In genomic region chr7:155867734-155868400, GRCh38 we compare ENCODE assay signal across 21 cellular contexts. TPM values are rescaled to one million over a fixed set of nuclear protein-coding genes. Genes with fewer than 3 reads are reported as not detected.
DNase-seq lines count a peak whose midpoint lies in the region; ATAC-seq, FAIRE-seq and TF ChIP-seq lines count a peak whose summit lies in the region.
"Had no signal": no experiment of that assay in that cellular context is flagged by ENCODE, and none has a peak within 500 bp of the region (broad histone marks: within the 10 kb centered on the region; RNA-seq: fewer than 3 reads in every experiment).

No MANE protein-coding gene starts in this region.

- TF ChIP-seq EP300 in A549 (IDR thresholded peaks at IDR 0.05) (no peak), esophagus muscularis mucosa (IDR thresholded peaks at IDR 0.05) (no peak)

- no peak for ATAC-seq in A549
- ATAC-seq in GM18511 (IDR thresholded peaks at IDR 0.05; ENCODE audit: unreplicated experiment) = no peak
- ATAC-seq in activated T-helper 17 cell treated with anti-CD3 and anti-CD28 coated beads, Interleukin-2, amount 50 U/mL, for 72 hours (replicated peaks) = no peak
- ATAC-seq in HG03432 (IDR thresholded peaks at IDR 0.05; ENCODE audit: unreplicated experiment) = no peak
- ATAC-seq: PC-3 had no signal

- H3K27ac ChIP-seq in A549 = peak overlapping the region; percentile 23 to 54; a peak in 4 of 6 replicates
- H3K27ac ChIP-seq in VCaP = peak overlapping the region; percentile 51
- H3K27ac ChIP-seq in esophagus muscularis mucosa (replicated peaks in 1 of 4) = no peak overlapping the region
- no peak overlapping the region for H3K27ac ChIP-seq in spleen
- H3K27ac ChIP-seq: BLaER1, RWPE1 had no signal

- H3K36me3 Mint-ChIP-seq in activated T-helper 17 cell treated with anti-CD3 and anti-CD28 coated beads, Interleukin-2, amount 50 U/mL, for 72 hours (ENCODE audit: low read depth) = no peaks in the 10 kb centered on the region
- H3K36me3 Mint-ChIP-seq: CD4-positive, alpha-beta memory T cell had no signal

- H3K4me1 ChIP-seq in A549 = peaks cover 11% of the 10 kb centered on the region
- H3K4me1 ChIP-seq in esophagus muscularis mucosa = no peaks in the 10 kb centered on the region
- H3K4me1 ChIP-seq in spleen = no peaks in the 10 kb centered on the region
- H3K4me1 ChIP-seq: HAP-1 had no signal

- no peaks in the 10 kb centered on the region for H3K4me1 Mint-ChIP-seq in activated T-helper 17 cell treated with anti-CD3 and anti-CD28 coated beads, Interleukin-2, amount 50 U/mL, for 72 hours
- H3K4me1 Mint-ChIP-seq: CD4-positive, alpha-beta memory T cell had no signal

- TF ChIP-seq RAD21 in A549 (conservative IDR thresholded peaks at IDR 0.05 in 1 of 2, IDR thresholded peaks at IDR 0.05 in 1 of 2) = no peak

- DNase-seq in A549 (ENCODE audit: low read depth in 1 of 2, low spot score in 1 of 2) (no peak), esophagus muscularis mucosa (ENCODE audit: extremely low spot score) (peak; percentile 64), spleen (peak; percentile 13)
- DNase-seq: CD4-positive, alpha-beta memory T cell; DMS153; GDM1; KBM-7; NCI-H1105; NCI-H1694; NCI-H510A treated with DMSO at 0.1 percent for 48 hours; PC-3; SIG-M5 had no signal

- H3K27ac Mint-ChIP-seq in activated T-helper 17 cell treated with anti-CD3 and anti-CD28 coated beads, Interleukin-2, amount 50 U/mL, for 72 hours = no peak overlapping the region
- H3K27ac Mint-ChIP-seq: CD4-positive, alpha-beta memory T cell had no signal

- FAIRE-seq in A549 (lab: Jason Lieb, UNC) = no peak
- FAIRE-seq: GM19239 had no signal

- H3K9me3 ChIP-seq in A549 (0 out of 3 replicates have a peak, but pooled peaks cover 3% of the 10 kb centered on the region), esophagus muscularis mucosa (no peaks in the 10 kb centered on the region), spleen (no peaks in the 10 kb centered on the region)
- H3K9me3 ChIP-seq: BLaER1, HAP-1 had no signal

- peaks cover 0 to 39% (median 0%) of the 10 kb centered on the region in 4 donors for H3K27me3 ChIP-seq in esophagus muscularis mucosa
- H3K27me3 ChIP-seq in spleen (replicated peaks in 1 of 7) = peaks cover 0 to 24% (median 4%) of the 10 kb centered on the region in 7 donors
- H3K27me3 ChIP-seq: BLaER1 had no signal

- TF ChIP-seq POLR2A in A549 (IDR thresholded peaks at IDR 0.05; ENCODE audit: low read length) = no peak
- no peak for TF ChIP-seq POLR2A in esophagus muscularis mucosa (IDR thresholded peaks at IDR 0.05; ENCODE audit: low read depth)
- no peak for TF ChIP-seq POLR2A in spleen (IDR thresholded peaks at IDR 0.05)

- CTCF ChIA-PET in A549 (lab: Yijun Ruan, JAX) = no interaction called here

- no peaks in the 10 kb centered on the region for H3K9me3 Mint-ChIP-seq in activated T-helper 17 cell treated with anti-CD3 and anti-CD28 coated beads, Interleukin-2, amount 50 U/mL, for 72 hours

- POLR2A ChIA-PET in A549 (lab: Yijun Ruan, JAX) = no interaction called here

- whole genome bisulfite sequencing in A549 (ENCODE audit: missing lambda C conversion rate) = 86% methylated on average over 6 of the region's 6 CpGs
- 88% methylated on average over 6 of the region's 6 CpGs for WGBS in esophagus muscularis mucosa
- 74 to 94% (median 86%) methylated on average over 6 of the region's 6 CpGs for whole genome bisulfite sequencing in spleen, 5 donors

- H3K4me2 ChIP-seq in A549 = no peak overlapping the region
- H3K4me2 ChIP-seq: BLaER1 had no signal

- H3K27me3 Mint-ChIP-seq in activated T-helper 17 cell treated with anti-CD3 and anti-CD28 coated beads, Interleukin-2, amount 50 U/mL, for 72 hours = peaks cover 11% of the 10 kb centered on the region

- intact Hi-C loops in esophagus muscularis mucosa (cut with DNase I) = no loop called here
- intact Hi-C loops in spleen (cut with DNase I; ENCODE audit: low total_unique reads) = no loop called here

- H3K4me3 Mint-ChIP-seq in activated T-helper 17 cell treated with anti-CD3 and anti-CD28 coated beads, Interleukin-2, amount 50 U/mL, for 72 hours = no peak overlapping the region
- H3K4me3 Mint-ChIP-seq: CD4-positive, alpha-beta memory T cell had no signal

- H3K4me3 ChIP-seq in A549 = no peak overlapping the region
- no peak overlapping the region for H3K4me3 ChIP-seq in esophagus muscularis mucosa
- H3K4me3 ChIP-seq in spleen = no peak overlapping the region
- H3K4me3 ChIP-seq: BLaER1, HAP-1 had no signal

- H3K36me3 ChIP-seq in esophagus muscularis mucosa (no peaks in the 10 kb centered on the region), spleen (no peaks in the 10 kb centered on the region)
- H3K36me3 ChIP-seq: BLaER1, HAP-1 had no signal

- TF ChIP-seq CTCF in A549 (IDR thresholded peaks at IDR 0.05) (no peak), VCaP (conservative IDR thresholded peaks at IDR 0.05) (no peak), esophagus muscularis mucosa (IDR thresholded peaks at IDR 0.05) (no peak), spleen (IDR thresholded peaks at IDR 0.05 in 8 of 11, conservative IDR thresholded peaks at IDR 0.05 in 3 of 11) (no peak)

TF ChIP-seq in A549, 52 proteins besides CTCF, POLR2A, EP300 and RAD21:
- TF ChIP-seq NPAS2 (CRISPR knock-in tag; IDR thresholded peaks at IDR 0.05; ENCODE audit: borderline replicate concordance) (no peak), TFCP2L1 (CRISPR knock-in tag; IDR thresholded peaks at IDR 0.05) (no peak), BCL3 (IDR thresholded peaks at IDR 0.05) (no peak), CEBPB (IDR thresholded peaks at IDR 0.05) (no peak), JUNB (IDR thresholded peaks at IDR 0.05) (no peak), NR3C1 (IDR thresholded peaks at IDR 0.05) (no peak), FOSB (CRISPR knock-in tag; IDR thresholded peaks at IDR 0.05) (no peak), KDM1A (IDR thresholded peaks at IDR 0.05; ENCODE audit: low read depth) (no peak), RNF2 (IDR thresholded peaks at IDR 0.05; ENCODE audit: borderline replicate concordance, low read depth) (no peak), FOSL2 (IDR thresholded peaks at IDR 0.05) (no peak), FOSL2 (CRISPR knock-in tag; IDR thresholded peaks at IDR 0.05) (no peak)
- TF ChIP-seq, protein P1, sequence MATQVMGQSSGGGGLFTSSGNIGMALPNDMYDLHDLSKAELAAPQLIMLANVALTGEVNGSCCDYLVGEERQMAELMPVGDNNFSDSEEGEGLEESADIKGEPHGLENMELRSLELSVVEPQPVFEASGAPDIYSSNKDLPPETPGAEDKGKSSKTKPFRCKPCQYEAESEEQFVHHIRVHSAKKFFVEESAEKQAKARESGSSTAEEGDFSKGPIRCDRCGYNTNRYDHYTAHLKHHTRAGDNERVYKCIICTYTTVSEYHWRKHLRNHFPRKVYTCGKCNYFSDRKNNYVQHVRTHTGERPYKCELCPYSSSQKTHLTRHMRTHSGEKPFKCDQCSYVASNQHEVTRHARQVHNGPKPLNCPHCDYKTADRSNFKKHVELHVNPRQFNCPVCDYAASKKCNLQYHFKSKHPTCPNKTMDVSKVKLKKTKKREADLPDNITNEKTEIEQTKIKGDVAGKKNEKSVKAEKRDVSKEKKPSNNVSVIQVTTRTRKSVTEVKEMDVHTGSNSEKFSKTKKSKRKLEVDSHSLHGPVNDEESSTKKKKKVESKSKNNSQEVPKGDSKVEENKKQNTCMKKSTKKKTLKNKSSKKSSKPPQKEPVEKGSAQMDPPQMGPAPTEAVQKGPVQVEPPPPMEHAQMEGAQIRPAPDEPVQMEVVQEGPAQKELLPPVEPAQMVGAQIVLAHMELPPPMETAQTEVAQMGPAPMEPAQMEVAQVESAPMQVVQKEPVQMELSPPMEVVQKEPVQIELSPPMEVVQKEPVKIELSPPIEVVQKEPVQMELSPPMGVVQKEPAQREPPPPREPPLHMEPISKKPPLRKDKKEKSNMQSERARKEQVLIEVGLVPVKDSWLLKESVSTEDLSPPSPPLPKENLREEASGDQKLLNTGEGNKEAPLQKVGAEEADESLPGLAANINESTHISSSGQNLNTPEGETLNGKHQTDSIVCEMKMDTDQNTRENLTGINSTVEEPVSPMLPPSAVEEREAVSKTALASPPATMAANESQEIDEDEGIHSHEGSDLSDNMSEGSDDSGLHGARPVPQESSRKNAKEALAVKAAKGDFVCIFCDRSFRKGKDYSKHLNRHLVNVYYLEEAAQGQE (IDR thresholded peaks at IDR 0.05) = no peak
- TF ChIP-seq, protein P2, sequence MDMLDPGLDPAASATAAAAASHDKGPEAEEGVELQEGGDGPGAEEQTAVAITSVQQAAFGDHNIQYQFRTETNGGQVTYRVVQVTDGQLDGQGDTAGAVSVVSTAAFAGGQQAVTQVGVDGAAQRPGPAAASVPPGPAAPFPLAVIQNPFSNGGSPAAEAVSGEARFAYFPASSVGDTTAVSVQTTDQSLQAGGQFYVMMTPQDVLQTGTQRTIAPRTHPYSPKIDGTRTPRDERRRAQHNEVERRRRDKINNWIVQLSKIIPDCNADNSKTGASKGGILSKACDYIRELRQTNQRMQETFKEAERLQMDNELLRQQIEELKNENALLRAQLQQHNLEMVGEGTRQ (IDR thresholded peaks at IDR 0.05) = no peak

RNA-seq across cellular contexts. Expression of gene SHH, which starts 55.6 kb away (rescaled TPM):
- polyA plus RNA-seq in A549 (2011; rRNA removed) (0.78 and 0.84 TPM in 2 replicates), A549 (2017; fragmentation: RNase III; extraction: RNeasy Plus Mini Kit Qiagen cat#74134 plus additional on column Dnase treatment) (0.79 to 1.2 TPM (median 1.2 TPM) in 3 replicates), spleen (not detected)
- polyA plus RNA-seq in A549 (2012; cell fraction: cytosol; rRNA removed) = 0.41 and 0.52 TPM in 2 replicates
- polyA plus RNA-seq in A549 (2012; cell fraction: nucleus; rRNA removed) = 0.49 and 0.78 TPM in 2 replicates
- 0.50 and 1.6 TPM in 2 replicates for polyA minus RNA-seq in A549 (2011; rRNA and poly(A)+ RNA removed)
- total RNA-seq in esophagus muscularis mucosa (not detected), spleen (not detected)
- not detected for total RNA-seq in activated T-helper 17 cell treated with anti-CD3 and anti-CD28 coated beads, Interleukin-2, amount 50 U/mL, for 72 hours
- total RNA-seq: A673; CD4-positive, alpha-beta memory T cell had no signal

Comparison
In these comparisons a context has a peak if more than half of its experiments do, and no peak if none do; other contexts are left out.
1. DNase-seq: peak in esophagus muscularis mucosa (single experiment) and spleen (single experiment); none in A549 (0 of 2).
2. H3K27ac ChIP-seq: peak in A549 (2 of 2) and VCaP (single experiment); none in esophagus muscularis mucosa (0 of 4) and spleen (0 of 8).